ENCODE assay signal across 21 cellular contexts in genomic region chr7:46713868-46714596, GRCh38.
A peak's percentile ranks its signal among the peaks of the same experiment; 100 is the strongest.
DNase-seq lines count a peak whose midpoint lies in the region; ATAC-seq and TF ChIP-seq lines count a peak whose summit lies in the region.
"Had no signal": no experiment of that assay in that cellular context is flagged by ENCODE, and none has a peak within 500 bp of the region (broad histone marks: within the 10 kb centered on the region; RNA-seq: fewer than 3 reads in every experiment).

No MANE protein-coding gene starts in this region.

- no peak overlapping the region for H3K27ac Mint-ChIP-seq in CD8-positive, alpha-beta T cell
- H3K27ac Mint-ChIP-seq: activated CD4-positive, alpha-beta memory T cell treated with anti-CD3 and anti-CD28 coated beads, Interleukin-2, amount 10 ng/mL, durations not matched to agents 7 days and 5 days; activated naive CD8-positive, alpha-beta T cell treated with anti-CD3 and anti-CD28 coated beads, Interleukin-2, amount 50 U/mL, for 24 hours; CD8-positive, alpha-beta memory T cell; HFFc6 had no signal

- H3K4me1 ChIP-seq in right cardiac atrium (ENCODE audit: control insufficient read depth, insufficient read depth, low read length) (peaks cover 4% of the 10 kb centered on the region), ovary (ENCODE audit: insufficient read depth) (peaks cover 12% of the 10 kb centered on the region), BE2C (no peaks in the 10 kb centered on the region)
- H3K4me1 ChIP-seq in CD8-positive, alpha-beta T cell (ENCODE audit: insufficient read depth, low read length): no peaks in the 10 kb centered on the region
- H3K4me1 ChIP-seq: spleen had no signal

- 53% methylated on average over 4 of the region's 4 CpGs for WGBS in right cardiac atrium
- WGBS in ovary, 3 donors: 38 to 50% (median 49%) methylated on average over 4 of the region's 4 CpGs

- TF ChIP-seq CTCF in ovary (IDR thresholded peaks at IDR 0.05) (no peak), BE2C (IDR thresholded peaks at IDR 0.05; ENCODE audit: low read depth, low read length) (no peak)
- no peak for TF ChIP-seq CTCF in CD8-positive, alpha-beta T cell (IDR thresholded peaks at IDR 0.05)

- CTCF ChIA-PET in CD8-positive, alpha-beta T cell (lab: Charles Lee): no interaction called here

- no peaks in the 10 kb centered on the region for H3K4me1 Mint-ChIP-seq in CD8-positive, alpha-beta T cell (ENCODE audit: low read depth)
- H3K4me1 Mint-ChIP-seq: activated CD4-positive, alpha-beta memory T cell treated with anti-CD3 and anti-CD28 coated beads, Interleukin-2, amount 10 ng/mL, durations not matched to agents 7 days and 5 days; activated naive CD8-positive, alpha-beta T cell treated with anti-CD3 and anti-CD28 coated beads, Interleukin-2, amount 50 U/mL, for 24 hours; CD8-positive, alpha-beta memory T cell had no signal

- POLR2A ChIA-PET in CD8-positive, alpha-beta T cell (lab: Charles Lee): no interaction called here

- H3K9me3 ChIP-seq in right cardiac atrium (ENCODE audit: control insufficient read depth, low read length) (no peaks in the 10 kb centered on the region), ovary (no peaks in the 10 kb centered on the region), BE2C (no peaks in the 10 kb centered on the region)
- H3K9me3 ChIP-seq in CD8-positive, alpha-beta T cell (ENCODE audit: low read length): no peaks in the 10 kb centered on the region
- H3K9me3 ChIP-seq: esophagus muscularis mucosa, spleen had no signal

- peaks cover 2% of the 10 kb centered on the region for H3K9me3 Mint-ChIP-seq in CD8-positive, alpha-beta T cell
- H3K9me3 Mint-ChIP-seq: activated CD4-positive, alpha-beta memory T cell treated with anti-CD3 and anti-CD28 coated beads, Interleukin-2, amount 10 ng/mL, durations not matched to agents 7 days and 5 days; activated naive CD8-positive, alpha-beta T cell treated with anti-CD3 and anti-CD28 coated beads, Interleukin-2, amount 50 U/mL, for 24 hours; HFFc6 had no signal

- no peak overlapping the region for H3K4me3 Mint-ChIP-seq in CD8-positive, alpha-beta T cell
- H3K4me3 Mint-ChIP-seq: activated CD4-positive, alpha-beta memory T cell treated with anti-CD3 and anti-CD28 coated beads, Interleukin-2, amount 10 ng/mL, durations not matched to agents 7 days and 5 days; activated naive CD8-positive, alpha-beta T cell treated with anti-CD3 and anti-CD28 coated beads, Interleukin-2, amount 50 U/mL, for 24 hours; CD8-positive, alpha-beta memory T cell; HFFc6 had no signal

- no peak for DNase-seq in Right ventricle myocardium inferior (ENCODE audit: missing footprints)
- no peak for DNase-seq in cardiac septum (ENCODE audit: low spot score)
- DNase-seq in right cardiac atrium: peak; percentile 55 to 70 (median 62)
- peak in 3 of 5 donors; percentile 37 to 55 (median 52) for DNase-seq in ovary
- DNase-seq in BE2C: no peak
- no peak for DNase-seq in CD8-positive, alpha-beta T cell
- no peak for DNase-seq in amygdala (lab: John Stamatoyannopoulos, UW)
- no peak for DNase-seq in effector CD8-positive, alpha-beta T cell (lab: John Stamatoyannopoulos, UW)
- DNase-seq: activated CD4-positive, alpha-beta memory T cell treated with anti-CD3 and anti-CD28 coated beads, Interleukin-2, amount 10 ng/mL, durations not matched to agents 7 days and 5 days; activated naive CD8-positive, alpha-beta T cell treated with anti-CD3 and anti-CD28 coated beads, Interleukin-2, amount 50 U/mL, for 24 hours; CD8-positive, alpha-beta memory T cell; HFFc6; hypothalamus; Karpas-422; mammary epithelial cell; NCI-H1436 treated with DMSO at 0.1 percent for 48 hours; NCI-H446; spleen; stimulated activated naive CD4-positive, alpha-beta T cell treated with Interleukin-2 at 50 U/mL for 16 hours had no signal

- H3K36me3 Mint-ChIP-seq in CD8-positive, alpha-beta T cell: no peaks in the 10 kb centered on the region
- H3K36me3 Mint-ChIP-seq: CD8-positive, alpha-beta memory T cell had no signal

- no peaks in the 10 kb centered on the region for H3K36me3 ChIP-seq in ovary
- no peaks in the 10 kb centered on the region for H3K36me3 ChIP-seq in BE2C
- no peaks in the 10 kb centered on the region for H3K36me3 ChIP-seq in CD8-positive, alpha-beta T cell (ENCODE audit: insufficient read depth, low read length)
- H3K36me3 ChIP-seq: esophagus muscularis mucosa, spleen had no signal

- no peak for TF ChIP-seq EP300 in ovary (IDR thresholded peaks at IDR 0.05)

- H3K27me3 ChIP-seq in right cardiac atrium (ENCODE audit: control insufficient read depth, insufficient read depth) (no peaks in the 10 kb centered on the region), ovary (no peaks in the 10 kb centered on the region), BE2C (no peaks in the 10 kb centered on the region)
- no peaks in the 10 kb centered on the region for H3K27me3 ChIP-seq in CD8-positive, alpha-beta T cell (ENCODE audit: insufficient read depth, low read length)
- H3K27me3 ChIP-seq: esophagus muscularis mucosa, spleen had no signal

- H3K27ac ChIP-seq in right cardiac atrium (ENCODE audit: low read length): no peak overlapping the region
- no peak overlapping the region for H3K27ac ChIP-seq in ovary
- H3K27ac ChIP-seq in CD8-positive, alpha-beta T cell (ENCODE audit: low read depth, low read length): no peak overlapping the region
- H3K27ac ChIP-seq: esophagus muscularis mucosa, HL-60 had no signal

- intact Hi-C loops in Right ventricle myocardium inferior (cut with DNase I): no loop called here
- intact Hi-C loops in cardiac septum (cut with DNase I): no loop called here
- intact Hi-C loops in right cardiac atrium (cut with DNase I): no loop called here
- intact Hi-C loops in ovary (cut with DNase I): no loop called here
- intact Hi-C loops in CD8-positive, alpha-beta T cell (cut with DNase I, micrococcal nuclease): no loop called here

- H3K4me3 ChIP-seq in right cardiac atrium (ENCODE audit: low read length): no peak overlapping the region
- no peak overlapping the region for H3K4me3 ChIP-seq in ovary
- H3K4me3 ChIP-seq in BE2C (ENCODE audit: low read depth, low read length): no peak overlapping the region
- no peak overlapping the region for H3K4me3 ChIP-seq in CD8-positive, alpha-beta T cell (ENCODE audit: low read depth, low read length)
- H3K4me3 ChIP-seq: esophagus muscularis mucosa, spleen had no signal

- no peak for TF ChIP-seq POLR2A in ovary (IDR thresholded peaks at IDR 0.05)

- ATAC-seq in Right ventricle myocardium inferior (peak; percentile 50), right cardiac atrium (peak; percentile 78 to 81)
- ATAC-seq in CD8-positive, alpha-beta T cell: no peak
- ATAC-seq: activated naive CD8-positive, alpha-beta T cell treated with anti-CD3 and anti-CD28 coated beads, Interleukin-2, amount 50 U/mL, for 24 hours had no signal

- H3K27me3 Mint-ChIP-seq in CD8-positive, alpha-beta T cell (ENCODE audit: low read depth): no peaks in the 10 kb centered on the region
- H3K27me3 Mint-ChIP-seq: activated CD4-positive, alpha-beta memory T cell treated with anti-CD3 and anti-CD28 coated beads, Interleukin-2, amount 10 ng/mL, durations not matched to agents 7 days and 5 days; activated naive CD8-positive, alpha-beta T cell treated with anti-CD3 and anti-CD28 coated beads, Interleukin-2, amount 50 U/mL, for 24 hours; CD8-positive, alpha-beta memory T cell had no signal

Comparison
In these comparisons a context has a peak if more than half of its experiments do, and no peak if none do; other contexts are left out.
1. DNase-seq: peak in right cardiac atrium (3 of 3) and ovary (3 of 5); none in Right ventricle myocardium inferior (single experiment), cardiac septum (single experiment), BE2C (single experiment), CD8-positive, alpha-beta T cell (0 of 7), amygdala (0 of 56) and effector CD8-positive, alpha-beta T cell (single experiment).